ENCODE assay signal across 13 cellular contexts in the genomic region with DNA sequence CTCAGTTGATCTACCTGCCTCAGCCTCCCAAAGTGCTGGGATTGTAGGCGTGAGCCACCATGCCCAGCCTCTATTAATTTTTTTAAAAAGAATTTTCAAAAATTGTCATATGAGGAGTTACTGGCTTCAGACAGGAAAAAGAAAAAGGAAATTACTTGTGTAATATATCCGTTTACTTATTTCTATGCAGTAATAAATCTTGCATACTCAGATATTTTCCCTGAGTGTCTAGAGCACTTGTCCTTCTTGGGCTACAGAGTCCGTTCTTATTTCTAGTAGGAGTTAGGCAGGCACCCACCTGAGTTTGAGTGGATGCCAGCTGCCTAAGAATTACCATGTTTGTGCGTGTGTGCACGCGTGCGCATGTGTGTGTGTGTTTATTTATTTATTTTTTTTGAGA.
DNase-seq lines count a peak whose midpoint lies in the region; ATAC-seq, FAIRE-seq and TF ChIP-seq lines count a peak whose summit lies in the region.
"Had no signal": no experiment of that assay in that cellular context is flagged by ENCODE, and none has a peak within 500 bp of the region (broad histone marks: within the 10 kb centered on the region; RNA-seq: fewer than 3 reads in every experiment).

No MANE protein-coding gene starts in this region.

- H3K27ac ChIP-seq in right lobe of liver: no peak overlapping the region
- H3K27ac ChIP-seq in HepG2 (ENCODE audit: extremely low read length, insufficient read depth, low read length): no peak overlapping the region
- peak overlapping the region; percentile 35 for H3K27ac ChIP-seq in RWPE1
- H3K27ac ChIP-seq in esophagus squamous epithelium: no peak overlapping the region

- peaks cover 6% of the 10 kb centered on the region for H3K79me2 ChIP-seq in HepG2 (ENCODE audit: insufficient read depth, low read length)

- H3K4me3 ChIP-seq in right lobe of liver: no peak overlapping the region
- no peak overlapping the region for H3K4me3 ChIP-seq in HepG2 (replicated peaks in 1 of 3; ENCODE audit: insufficient read depth in 1 of 3, low read depth in 2 of 3, low read length in 3 of 3)
- no peak overlapping the region for H3K4me3 ChIP-seq in esophagus squamous epithelium
- H3K4me3 ChIP-seq: HAP-1 had no signal

- in situ Hi-C loops in HepG2 (cut with HindIII; ENCODE audit: extremely low pct_ligation_motif_present, low pct_unique_long_range_greater_than_20kb): loop anchor here (5.0 kb wide), 1 partner anchor 36 kb away; no protein-coding TSS in a partner anchor

- H3K9ac ChIP-seq in HepG2 (ENCODE audit: insufficient read depth, low read depth, low read length): no peak overlapping the region

- intact Hi-C loops in right lobe of liver (cut with DNase I): no loop called here
- intact Hi-C loops in HepG2 (cut with micrococcal nuclease; ENCODE audit: unreplicated experiment): no loop called here
- intact Hi-C loops in left ventricle myocardium superior (cut with micrococcal nuclease): no loop called here
- intact Hi-C loops in esophagus squamous epithelium (cut with DNase I): no loop called here

- H3K27me3 ChIP-seq in right lobe of liver (no peaks in the 10 kb centered on the region), HepG2 (ENCODE audit: control insufficient read depth in 1 of 2, insufficient read depth in 2 of 2, low read length in 2 of 2) (no peaks in the 10 kb centered on the region), esophagus squamous epithelium (no peaks in the 10 kb centered on the region)

- H3K4me2 ChIP-seq in HepG2 (ENCODE audit: low read depth, low read length): no peak overlapping the region

- H3K4me1 ChIP-seq in right lobe of liver (no peaks in the 10 kb centered on the region), HepG2 (ENCODE audit: insufficient read depth, low read length) (peaks cover 44% of the 10 kb centered on the region), esophagus squamous epithelium (peaks cover 2 to 18% (median 14%) of the 10 kb centered on the region in 3 donors)

- H3K36me3 ChIP-seq in right lobe of liver (no peaks in the 10 kb centered on the region), HepG2 (replicated peaks in 1 of 2; ENCODE audit: control insufficient read depth in 1 of 2, insufficient read depth in 2 of 2, low read length in 2 of 2) (peaks cover 0 to 11% of the 10 kb centered on the region in 2 experiments; a peak in 2 of 5 replicates), esophagus squamous epithelium (peaks cover 0 to 6% (median 0%) of the 10 kb centered on the region in 3 donors)
- H3K36me3 ChIP-seq: HAP-1 had no signal

- no TSS peak for BruUV-seq in HepG2 (replicated peaks; lab: Mats Ljungman, UMichigan)

- FAIRE-seq in HepG2 (lab: Jason Lieb, UNC): no peak
- FAIRE-seq: A204.1, H1 had no signal

- no peak overlapping the region for H2AFZ ChIP-seq in HepG2 (ENCODE audit: low read length)

- H4K20me1 ChIP-seq in HepG2 (ENCODE audit: insufficient read depth, low read length): no peaks in the 10 kb centered on the region

- TF ChIP-seq POLR2A in right lobe of liver (IDR thresholded peaks at IDR 0.05): no peak
- no peak for TF ChIP-seq POLR2A in HepG2 (IDR thresholded peaks at IDR 0.05; ENCODE audit: insufficient read depth in 1 of 2, low read depth in 2 of 2, low read length in 2 of 2)
- TF ChIP-seq POLR2A in esophagus squamous epithelium (IDR thresholded peaks at IDR 0.05): no peak

- POLR2A ChIA-PET in HepG2 (lab: Yijun Ruan, JAX) (no interaction called here), RWPE1 (lab: Yijun Ruan, JAX; ENCODE audit: low non-redundant PET) (no interaction called here)

- H3K9me3 ChIP-seq in right lobe of liver (no peaks in the 10 kb centered on the region), HepG2 (ENCODE audit: low read length) (no peaks in the 10 kb centered on the region), esophagus squamous epithelium (no peaks in the 10 kb centered on the region)
- H3K9me3 ChIP-seq: HAP-1 had no signal

- WGBS in right lobe of liver (ENCODE audit: insufficient coverage, low coverage, low lambda C conversion rate, missing lambda C conversion rate): no CpG with 5 or more reads among the region's 7 CpGs
- 98% methylated on average over 7 of the region's 7 CpGs for WGBS in HepG2 (ENCODE audit: low lambda C conversion rate)
- no CpG with 5 or more reads among the region's 7 CpGs for WGBS in esophagus squamous epithelium, 2 donors

- no peak for DNase-seq in right lobe of liver
- DNase-seq in HepG2 (ENCODE audit: low spot score): no peak
- DNase-seq in RWPE1 (ENCODE audit: low spot score): no peak
- DNase-seq in left ventricle myocardium superior: no peak
- no peak for DNase-seq in LoVo (ENCODE audit: low spot score)
- DNase-seq in esophagus squamous epithelium (lab: John Stamatoyannopoulos, UW): no peak
- no peak for DNase-seq in NCI-H748 treated with DMSO at 0.1 percent for 48 hours (lab: John Stamatoyannopoulos, UW)
- DNase-seq: Calu3; CD4-positive, alpha-beta T cell; DMS 273 treated with DMSO at 0.1 percent for 48 hours had no signal

- no peak for TF ChIP-seq EP300 in HepG2 (IDR thresholded peaks at IDR 0.05; ENCODE audit: low read depth in 2 of 2, low read length in 2 of 2)
- no peak for TF ChIP-seq EP300 in HepG2 (CRISPR knock-in tag; IDR thresholded peaks at IDR 0.05; ENCODE audit: borderline replicate concordance)

- TF ChIP-seq CTCF in right lobe of liver (IDR thresholded peaks at IDR 0.05) (no peak), HepG2 (CRISPR knock-in tag; IDR thresholded peaks at IDR 0.05) (no peak), RWPE1 (conservative IDR thresholded peaks at IDR 0.05; ENCODE audit: low read depth) (no peak), esophagus squamous epithelium (IDR thresholded peaks at IDR 0.05) (no peak)

- no peak for TF ChIP-seq RAD21 in HepG2 (CRISPR knock-in tag; IDR thresholded peaks at IDR 0.05)

- peak in 3 of 4 donors; percentile 31 to 61 (median 34) for ATAC-seq in right lobe of liver
- no peak for ATAC-seq in HepG2
- peak; percentile 47 for ATAC-seq in left ventricle myocardium superior

- CTCF ChIA-PET in HepG2 (lab: Yijun Ruan, JAX; ENCODE audit: low intra/inter-chr PET ratio, low total read pairs): no interaction called here
- CTCF ChIA-PET in RWPE1 (lab: Yijun Ruan, JAX): no interaction called here

TF ChIP-seq in HepG2, 621 proteins besides CTCF, POLR2A, EP300 and RAD21:
- TF ChIP-seq HBP1 (CRISPR knock-in tag; IDR thresholded peaks at IDR 0.05; ENCODE audit: low read depth): no peak
- TF ChIP-seq ZBTB42 (CRISPR knock-in tag; IDR thresholded peaks at IDR 0.05): no peak
- no peak for TF ChIP-seq ZNF598 (CRISPR knock-in tag; IDR thresholded peaks at IDR 0.05; ENCODE audit: borderline replicate concordance)
- no peak for TF ChIP-seq ZNF850 (CRISPR knock-in tag; conservative IDR thresholded peaks at IDR 0.05)
